ENCODE assay signal across 10 cellular contexts in genomic region chr7:27163776-27164380, GRCh38. TPM values are rescaled to one million over a fixed set of nuclear protein-coding genes. Genes with fewer than 3 reads are reported as not detected.
DNase-seq lines count a peak whose midpoint lies in the region; ATAC-seq and TF ChIP-seq lines count a peak whose summit lies in the region.
"Had no signal": no experiment of that assay in that cellular context is flagged by ENCODE, and none has a peak within 500 bp of the region (broad histone marks: within the 10 kb centered on the region; RNA-seq: fewer than 3 reads in every experiment).

No MANE protein-coding gene starts in this region.

- TF ChIP-seq EP300 in sigmoid colon (IDR thresholded peaks at IDR 0.05) (no peak), SK-N-SH (IDR thresholded peaks at IDR 0.05; ENCODE audit: borderline replicate concordance in 1 of 2, low read depth in 1 of 2, low read length in 1 of 2) (no peak)

- no peaks in the 10 kb centered on the region for H3K36me3 ChIP-seq in sigmoid colon
- no peaks in the 10 kb centered on the region for H3K36me3 ChIP-seq in SK-N-SH (replicated peaks in 1 of 2; ENCODE audit: control insufficient read depth in 1 of 2, insufficient read depth in 2 of 2, low read length in 1 of 2)

- no peak for TF ChIP-seq POLR2A in sigmoid colon (IDR thresholded peaks at IDR 0.05)

- H3K4me1 Mint-ChIP-seq in CD4-positive, alpha-beta T cell (ENCODE audit: low read depth) = peaks cover 47% of the 10 kb centered on the region
- H3K4me1 Mint-ChIP-seq in glutamatergic neuron (ENCODE audit: low read depth, unreplicated experiment) = peaks cover 2% of the 10 kb centered on the region
- peaks cover 26% of the 10 kb centered on the region for H3K4me1 Mint-ChIP-seq in activated naive CD8-positive, alpha-beta T cell treated with anti-CD3 and anti-CD28 coated beads for 36 hours

- no peak for TF ChIP-seq RAD21 in SK-N-SH (IDR thresholded peaks at IDR 0.05; ENCODE audit: low read length)

- H3K4me1 ChIP-seq in sigmoid colon (peaks cover 0 to 52% (median 44%) of the 10 kb centered on the region in 4 donors), SK-N-SH (ENCODE audit: control insufficient read depth in 1 of 2, insufficient read depth in 2 of 2, low read depth in 1 of 2, low read length in 1 of 2) (peaks cover 0 to 8% of the 10 kb centered on the region in 2 experiments; a peak in 1 of 4 replicates)

- ATAC-seq in CD4-positive, alpha-beta T cell (ENCODE audit: poor library complexity) = no peak
- no peak for ATAC-seq in HG02642 (IDR thresholded peaks at IDR 0.05; ENCODE audit: poor library complexity, unreplicated experiment)

- WGBS in sigmoid colon, 2 donors = 5 to 16% methylated on average over 23 of the region's 23 CpGs
- 36% methylated on average over 23 of the region's 23 CpGs for WGBS in SK-N-SH (ENCODE audit: low lambda C conversion rate)

- no peak for TF ChIP-seq CTCF in CD4-positive, alpha-beta T cell (IDR thresholded peaks at IDR 0.05)
- no peak for TF ChIP-seq CTCF in glutamatergic neuron (IDR thresholded peaks at IDR 0.05; ENCODE audit: partially characterized antibody, unreplicated experiment)
- no peak for TF ChIP-seq CTCF in sigmoid colon (IDR thresholded peaks at IDR 0.05)
- TF ChIP-seq CTCF in SK-N-SH (IDR thresholded peaks at IDR 0.05) = no peak; the same call in none of the 2 replicates

- no peaks in the 10 kb centered on the region for H3K9me2 ChIP-seq in SK-N-SH

- H3K4me3 ChIP-seq in sigmoid colon (peak overlapping the region; percentile 80 to 85 (median 82)), SK-N-SH (ENCODE audit: low read depth in 2 of 2, low read length in 1 of 2) (no peak overlapping the region)

- peak overlapping the region; percentile 1 for H3K4me3 Mint-ChIP-seq in CD4-positive, alpha-beta T cell
- H3K4me3 Mint-ChIP-seq in glutamatergic neuron (ENCODE audit: unreplicated experiment) = no peak overlapping the region
- H3K4me3 Mint-ChIP-seq in activated naive CD8-positive, alpha-beta T cell treated with anti-CD3 and anti-CD28 coated beads for 36 hours = no peak overlapping the region

- no peak overlapping the region for H2AFZ ChIP-seq in SK-N-SH (ENCODE audit: low read depth)

- CTCF ChIA-PET in CD4-positive, alpha-beta T cell (lab: Charles Lee) = interaction anchor here (1.3 to 3.7 kb wide), 5 partner anchors 13 to 794 kb away, joined by 5 to 51 read pairs (median 13); no protein-coding TSS in a partner anchor
- CTCF ChIA-PET in SK-N-SH (lab: Yijun Ruan, JAX) = interaction anchor here (0.6 to 12.1 kb wide), 9 partner anchors 11 to 1349 kb away, joined by 3 to 270 read pairs (median 6); partner anchors contain the start of genes HOXA10, HOXA3, HOXA5 and HOXA6

- no peaks in the 10 kb centered on the region for H3K9me3 Mint-ChIP-seq in CD4-positive, alpha-beta T cell
- H3K9me3 Mint-ChIP-seq in glutamatergic neuron (ENCODE audit: unreplicated experiment) = peaks cover 18% of the 10 kb centered on the region
- H3K9me3 Mint-ChIP-seq in activated naive CD8-positive, alpha-beta T cell treated with anti-CD3 and anti-CD28 coated beads for 36 hours = no peaks in the 10 kb centered on the region

- intact Hi-C loops in CD4-positive, alpha-beta T cell (cut with DNase I, micrococcal nuclease) = loop anchor here (5.0 to 10.0 kb wide), 6 partner anchors 497 to 1312 kb away; partner anchors contain the start of gene SNX10 (in 1 of the 2)
- intact Hi-C loops in sigmoid colon (cut with DNase I) = loop anchor here (2.0 kb wide), 1 partner anchor 13 kb away; no protein-coding TSS in a partner anchor

- H3K4me2 ChIP-seq in SK-N-SH = no peak overlapping the region

- H3F3A ChIP-seq in SK-N-SH (replicated peaks; ENCODE audit: insufficient read depth) = peaks cover 13% of the 10 kb centered on the region

- peak in 1 of 10 experiments; percentile 28 for DNase-seq in CD4-positive, alpha-beta T cell
- DNase-seq in M059J (ENCODE audit: low read depth) (peak; percentile 28), glutamatergic neuron (peak; percentile 17), sigmoid colon (peak; percentile 67), NCI-H82 treated with DMSO at 0.1 percent for 48 hours (lab: John Stamatoyannopoulos, UW; ENCODE audit: unreplicated experiment) (no peak), SK-N-SH (no peak)
- DNase-seq in activated naive CD8-positive, alpha-beta T cell treated with anti-CD3 and anti-CD28 coated beads for 36 hours = no peak
- DNase-seq: dorsolateral prefrontal cortex, RPMI8226 had no signal

- H3K79me2 ChIP-seq in SK-N-SH (ENCODE audit: insufficient read depth) = no peaks in the 10 kb centered on the region

- H3K27me3 Mint-ChIP-seq in CD4-positive, alpha-beta T cell = peaks cover 93% of the 10 kb centered on the region
- peaks cover 45% of the 10 kb centered on the region for H3K27me3 Mint-ChIP-seq in glutamatergic neuron (ENCODE audit: unreplicated experiment)
- peaks cover 92% of the 10 kb centered on the region for H3K27me3 Mint-ChIP-seq in activated naive CD8-positive, alpha-beta T cell treated with anti-CD3 and anti-CD28 coated beads for 36 hours

- no peaks in the 10 kb centered on the region for H3K9me3 ChIP-seq in CD4-positive, alpha-beta T cell (ENCODE audit: control insufficient read depth, low read length)
- no peaks in the 10 kb centered on the region for H3K9me3 ChIP-seq in sigmoid colon
- no peaks in the 10 kb centered on the region for H3K9me3 ChIP-seq in SK-N-SH

- POLR2A ChIA-PET in CD4-positive, alpha-beta T cell (lab: Charles Lee) = no interaction called here
- POLR2A ChIA-PET in SK-N-SH (lab: Yijun Ruan, JAX) = no interaction called here

- H3K27ac ChIP-seq in CD4-positive, alpha-beta T cell (ENCODE audit: low read depth, low read length) = no peak overlapping the region
- peak overlapping the region in 3 of 4 donors; percentile 97 to 98 (median 98) for H3K27ac ChIP-seq in sigmoid colon
- no peak overlapping the region for H3K27ac ChIP-seq in SK-N-SH (ENCODE audit: low read depth in 2 of 2, low read length in 1 of 2)
- H3K27ac ChIP-seq: dorsolateral prefrontal cortex had no signal

- H3K27ac Mint-ChIP-seq in CD4-positive, alpha-beta T cell = peak overlapping the region; percentile 0
- H3K27ac Mint-ChIP-seq in glutamatergic neuron (ENCODE audit: unreplicated experiment) = no peak overlapping the region
- no peak overlapping the region for H3K27ac Mint-ChIP-seq in activated naive CD8-positive, alpha-beta T cell treated with anti-CD3 and anti-CD28 coated beads for 36 hours

- no peak overlapping the region for H3K9ac ChIP-seq in SK-N-SH

- peaks cover 4% of the 10 kb centered on the region for H3K36me3 Mint-ChIP-seq in CD4-positive, alpha-beta T cell (ENCODE audit: low read depth)
- H3K36me3 Mint-ChIP-seq in glutamatergic neuron (ENCODE audit: unreplicated experiment) = peaks cover 6% of the 10 kb centered on the region
- H3K36me3 Mint-ChIP-seq in activated naive CD8-positive, alpha-beta T cell treated with anti-CD3 and anti-CD28 coated beads for 36 hours = no peaks in the 10 kb centered on the region

- peaks cover 96% of the 10 kb centered on the region for H3K27me3 ChIP-seq in CD4-positive, alpha-beta T cell (ENCODE audit: control insufficient read depth, insufficient read depth, low read length)
- H3K27me3 ChIP-seq in sigmoid colon (no peaks in the 10 kb centered on the region), SK-N-SH (ENCODE audit: insufficient read depth) (peaks cover 91% of the 10 kb centered on the region)

- peaks cover 5% of the 10 kb centered on the region for H4K20me1 ChIP-seq in SK-N-SH (ENCODE audit: insufficient read depth)

RNA-seq across cellular contexts. Expression of gene HOXA9, which starts 1.5 kb away (rescaled TPM):
- total RNA-seq in CD4-positive, alpha-beta T cell = not detected
- 66.1 and 66.8 TPM in 2 replicates for total RNA-seq in M059J (2014; rRNA removed; shearing (Covaris generic))
- total RNA-seq in glutamatergic neuron (ENCODE audit: unreplicated experiment) (not detected), sigmoid colon (10 to 100 TPM; 13.0 to 35.7 (median 18.2) TPM)
- polyA plus RNA-seq in sigmoid colon (10 to 100 TPM; 21.4 to 22.4 (median 21.6) TPM), SK-N-SH (2012; rRNA removed) (not detected in 2 replicates)
- not detected for total RNA-seq in activated naive CD8-positive, alpha-beta T cell treated with anti-CD3 and anti-CD28 coated beads for 36 hours
- polyA plus RNA-seq in SK-N-SH (2012; cell fraction: cytosol; rRNA removed) = not detected in 2 replicates
- polyA plus RNA-seq in SK-N-SH (2012; cell fraction: nucleus; rRNA removed) = not detected in 2 replicates
- total RNA-seq: dorsolateral prefrontal cortex had no signal

RNA-seq across cellular contexts. Expression of gene HOXA7, which starts 7.4 kb away (rescaled TPM):
- not detected for total RNA-seq in CD4-positive, alpha-beta T cell
- 3.7 and 4.6 TPM in 2 replicates for total RNA-seq in M059J (2014; rRNA removed; shearing (Covaris generic))
- total RNA-seq in glutamatergic neuron (ENCODE audit: unreplicated experiment) = not detected
- 1 to 10 TPM; 4.7 to 9.1 (median 7.3) TPM for total RNA-seq in sigmoid colon
- 10 to 100 TPM; 18.0 to 23.9 (median 18.0) TPM for polyA plus RNA-seq in sigmoid colon
- total RNA-seq in activated naive CD8-positive, alpha-beta T cell treated with anti-CD3 and anti-CD28 coated beads for 36 hours = not detected
- not detected in 2 replicates for polyA plus RNA-seq in SK-N-SH (2012; rRNA removed)
- polyA plus RNA-seq in SK-N-SH (2012; cell fraction: cytosol; rRNA removed) = not detected in 2 replicates
- polyA plus RNA-seq in SK-N-SH (2012; cell fraction: nucleus; rRNA removed) = not detected in 2 replicates
- total RNA-seq: dorsolateral prefrontal cortex had no signal

RNA-seq across cellular contexts. Expression of gene HOXA10, which starts 10.2 kb away (rescaled TPM):
- total RNA-seq in CD4-positive, alpha-beta T cell = not detected
- total RNA-seq in M059J (2014; rRNA removed; shearing (Covaris generic)) = 15.4 and 16.7 TPM in 2 replicates
- total RNA-seq in glutamatergic neuron (ENCODE audit: unreplicated experiment) (not detected), sigmoid colon (10 to 100 TPM; 55.1 to 64.0 (median 59.5) TPM)
- polyA plus RNA-seq in sigmoid colon (10 to 100 TPM; 22.2 to 25.0 (median 22.8) TPM), SK-N-SH (2012; rRNA removed) (not detected in 2 replicates)
- not detected for total RNA-seq in activated naive CD8-positive, alpha-beta T cell treated with anti-CD3 and anti-CD28 coated beads for 36 hours
- not detected in 2 replicates for polyA plus RNA-seq in SK-N-SH (2012; cell fraction: cytosol; rRNA removed)
- polyA plus RNA-seq in SK-N-SH (2012; cell fraction: nucleus; rRNA removed) = not detected in 2 replicates

RNA-seq across cellular contexts. Expression of gene HOXA3, which starts 11.5 kb away (rescaled TPM):
- not detected for total RNA-seq in CD4-positive, alpha-beta T cell
- total RNA-seq in M059J (2014; rRNA removed; shearing (Covaris generic)) = 0.86 and 8.6 TPM in 2 replicates
- total RNA-seq in glutamatergic neuron (ENCODE audit: unreplicated experiment) (not detected), sigmoid colon (10 to 100 TPM in 2 of 4 donors, 1 to 10 TPM in 2; 4.9 to 20.8 (median 12.0) TPM)
- polyA plus RNA-seq in sigmoid colon (10 to 100 TPM in 2 of 3 donors, 1 to 10 TPM in 1; 3.9 to 15.6 (median 10.3) TPM), SK-N-SH (2012; rRNA removed) (0.15 TPM in 1 of 2 replicates, not detected in the other)
- total RNA-seq in activated naive CD8-positive, alpha-beta T cell treated with anti-CD3 and anti-CD28 coated beads for 36 hours = not detected
- polyA plus RNA-seq in SK-N-SH (2012; cell fraction: cytosol; rRNA removed) = not detected in 2 replicates
- not detected in 2 replicates for polyA plus RNA-seq in SK-N-SH (2012; cell fraction: nucleus; rRNA removed)

RNA-seq across cellular contexts. Expression of gene HOXA6, which starts 16.3 kb away (rescaled TPM):
- not detected for total RNA-seq in CD4-positive, alpha-beta T cell
- 3.7 TPM in 1 of 2 replicates, not detected in the other for total RNA-seq in M059J (2014; rRNA removed; shearing (Covaris generic))
- total RNA-seq in glutamatergic neuron (ENCODE audit: unreplicated experiment) = not detected
- 1 to 10 TPM; 4.2 to 10.0 (median 4.5) TPM for total RNA-seq in sigmoid colon
- 1 to 10 TPM in 2 of 3 donors, not detected in 1; 1.6 to 8.1 TPM for polyA plus RNA-seq in sigmoid colon
- total RNA-seq in activated naive CD8-positive, alpha-beta T cell treated with anti-CD3 and anti-CD28 coated beads for 36 hours = not detected
- not detected in 2 replicates for polyA plus RNA-seq in SK-N-SH (2012; rRNA removed)
- polyA plus RNA-seq in SK-N-SH (2012; cell fraction: cytosol; rRNA removed) = not detected in 2 replicates
- polyA plus RNA-seq in SK-N-SH (2012; cell fraction: nucleus; rRNA removed) = not detected in 2 replicates
- total RNA-seq: dorsolateral prefrontal cortex had no signal

Comparison
In these comparisons a context has a peak if more than half of its experiments do, and no peak if none do; other contexts are left out.
1. DNase-seq: peak in M059J (single experiment), glutamatergic neuron (single experiment) and sigmoid colon (single experiment); none in NCI-H82 treated with DMSO at 0.1 percent for 48 hours (single experiment), activated naive CD8-positive, alpha-beta T cell treated with anti-CD3 and anti-CD28 coated beads for 36 hours (single experiment) and SK-N-SH (single experiment).
2. H3K27ac ChIP-seq: peak in sigmoid colon (3 of 4); none in CD4-positive, alpha-beta T cell (single experiment) and SK-N-SH (0 of 2).
3. H3K4me3 ChIP-seq: peak in sigmoid colon (4 of 4); none in SK-N-SH (0 of 2).
4. RNA of gene HOXA9, which starts 1.5 kb away (total RNA-seq): 66.1 to 66.8 TPM in M059J and 13.0 to 35.7 TPM in sigmoid colon; not detected in activated naive CD8-positive, alpha-beta T cell treated with anti-CD3 and anti-CD28 coated beads for 36 hours, not detected in CD4-positive, alpha-beta T cell and not detected in glutamatergic neuron (single experiment); every median in the first group is over 10 times any median in the second.
5. RNA of gene HOXA10, which starts 10.2 kb away (total RNA-seq): 55.1 to 64.0 TPM in sigmoid colon and 15.4 to 16.7 TPM in M059J; not detected in CD4-positive, alpha-beta T cell, not detected in glutamatergic neuron (single experiment) and not detected in activated naive CD8-positive, alpha-beta T cell treated with anti-CD3 and anti-CD28 coated beads for 36 hours; every median in the first group is over 10 times any median in the second.